Comparison of ENCODE assay signal across 8 cellular contexts in the genomic region with DNA sequence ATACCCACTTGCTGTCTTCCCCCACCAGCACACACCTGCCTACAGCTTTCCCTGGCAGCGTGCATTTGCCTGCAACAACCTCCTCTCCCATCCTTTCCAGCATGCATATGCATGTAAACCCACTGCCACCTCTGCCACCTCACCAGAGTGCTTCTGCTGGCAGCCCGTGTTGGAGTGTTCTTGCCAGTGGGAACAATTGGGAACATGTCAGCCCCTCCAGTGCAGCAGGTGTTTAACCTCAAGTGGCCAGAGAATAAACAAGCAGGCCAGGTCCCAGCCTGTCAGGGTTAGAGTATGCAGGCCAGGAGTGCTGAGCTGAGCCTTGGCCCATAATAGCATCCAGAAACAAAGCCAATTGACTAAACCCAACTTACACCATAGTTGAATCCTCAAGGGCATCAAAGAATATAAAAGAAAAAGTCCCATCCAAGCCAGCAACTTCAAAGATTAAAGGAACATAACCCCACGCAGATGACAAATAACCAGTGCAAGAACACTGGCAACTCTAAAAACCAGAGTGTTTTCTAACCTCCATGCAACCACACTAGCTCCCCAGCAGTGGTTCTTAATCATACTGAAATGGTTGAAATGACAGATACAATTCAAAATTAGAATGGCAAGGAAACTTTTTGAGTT.
A peak's percentile ranks its signal among the peaks of the same experiment; 100 is the strongest.
DNase-seq lines count a peak whose midpoint lies in the region; ATAC-seq and TF ChIP-seq lines count a peak whose summit lies in the region.

No MANE protein-coding gene starts in this region.

- intact Hi-C loops in head of caudate nucleus (cut with DNase I) = no loop called here

- H3K27me3 ChIP-seq in hepatocyte = no peaks in the 10 kb centered on the region

- H4K20me1 ChIP-seq in hepatocyte (ENCODE audit: insufficient read depth, poor library complexity, severe bottlenecking) = no peaks in the 10 kb centered on the region

- no peaks in the 10 kb centered on the region for H3K79me2 ChIP-seq in hepatocyte

- no peak overlapping the region for H2AFZ ChIP-seq in hepatocyte

- no peak overlapping the region for H3K27ac ChIP-seq in hepatocyte

- no peak overlapping the region for H3K4me3 ChIP-seq in hepatocyte

- DNase-seq in DMS79 (lab: John Stamatoyannopoulos, UW) (peak; percentile 94), NCI-H345 (lab: John Stamatoyannopoulos, UW) (peak; percentile 80), head of caudate nucleus (no peak), pons (ENCODE audit: low spot score) (no peak), hepatocyte (ENCODE audit: low spot score) (no peak), SKM-1 treated with dmso at 0.1 percent for 144 hours (lab: John Stamatoyannopoulos, UW; ENCODE audit: unreplicated experiment) (no peak)

- no peak overlapping the region for H3K4me2 ChIP-seq in hepatocyte

- H3K36me3 ChIP-seq in hepatocyte (replicated peaks; ENCODE audit: insufficient read depth, low read depth) = no peaks in the 10 kb centered on the region

- ATAC-seq in GM18907 (IDR thresholded peaks at IDR 0.05; ENCODE audit: unreplicated experiment) = peak; percentile 96
- peak; percentile 79 for ATAC-seq in HG02970 (IDR thresholded peaks at IDR 0.05; ENCODE audit: low FRiP score, unreplicated experiment)

- no peaks in the 10 kb centered on the region for H3K9me2 ChIP-seq in hepatocyte (replicated peaks; ENCODE audit: insufficient read depth)

- no peaks in the 10 kb centered on the region for H3K9me3 ChIP-seq in hepatocyte (ENCODE audit: low read depth)

- H3K4me1 ChIP-seq in hepatocyte (ENCODE audit: insufficient read depth) = no peaks in the 10 kb centered on the region

- TF ChIP-seq CTCF in hepatocyte (IDR thresholded peaks at IDR 0.05; ENCODE audit: poor library complexity) = no peak

- WGBS in hepatocyte (ENCODE audit: low lambda C conversion rate, missing lambda C conversion rate) = 91% methylated on average over 3 of the region's 3 CpGs

Comparison
In these comparisons a context has a peak if more than half of its experiments do, and no peak if none do; other contexts are left out.
1. DNase-seq: peak in DMS79 (single experiment) and NCI-H345 (single experiment); none in head of caudate nucleus (0 of 42), pons (single experiment), hepatocyte (single experiment) and SKM-1 treated with dmso at 0.1 percent for 144 hours (single experiment).